ENCODE assay signal across 8 cellular contexts in genomic region chr5:82277613-82277986, GRCh38. TPM values are rescaled to one million over a fixed set of nuclear protein-coding genes. Genes with fewer than 3 reads are reported as not detected.
DNase-seq lines count a peak whose midpoint lies in the region; ATAC-seq and TF ChIP-seq lines count a peak whose summit lies in the region.

No MANE protein-coding gene starts in this region.

- H3K4me3 ChIP-seq in cardiac muscle cell (peak overlapping the region; percentile 82), subcutaneous abdominal adipose tissue (ENCODE audit: low read depth in 1 of 5, low read length in 5 of 5) (peak overlapping the region; percentile 71 to 95 (median 94))

- no peaks in the 10 kb centered on the region for H3K9me3 Mint-ChIP-seq in immature natural killer cell

- H3K4me1 Mint-ChIP-seq in immature natural killer cell, result peaks cover 21 to 50% of the 10 kb centered on the region in 2 donors

- H3K36me3 ChIP-seq in cardiac muscle cell (peaks cover 19% of the 10 kb centered on the region), subcutaneous abdominal adipose tissue (ENCODE audit: control insufficient read depth in 5 of 5, insufficient read depth in 5 of 5, low read length in 5 of 5) (peaks cover 16 to 32% (median 27%) of the 10 kb centered on the region in 5 donors)

- H3K9me3 ChIP-seq in cardiac muscle cell (ENCODE audit: low read depth) (no peaks in the 10 kb centered on the region), subcutaneous abdominal adipose tissue (ENCODE audit: control insufficient read depth in 5 of 5, low read length in 5 of 5) (no peaks in the 10 kb centered on the region)

- intact Hi-C loops in left ventricle myocardium superior (cut with micrococcal nuclease), result no loop called here

- H3K9ac ChIP-seq in subcutaneous abdominal adipose tissue (ENCODE audit: low read length in 5 of 5), result peak overlapping the region; percentile 89 to 99 (median 96)

- peaks cover 13 to 27% (median 14%) of the 10 kb centered on the region in 3 donors for H3K36me3 Mint-ChIP-seq in immature natural killer cell

- H3K27me3 ChIP-seq in cardiac muscle cell, result no peaks in the 10 kb centered on the region
- H3K27me3 ChIP-seq in subcutaneous abdominal adipose tissue (ENCODE audit: control insufficient read depth in 5 of 5, insufficient read depth in 4 of 5, low read length in 5 of 5), result no peaks in the 10 kb centered on the region

- H3K27ac Mint-ChIP-seq in immature natural killer cell, result peak overlapping the region; percentile 90 to 99 (median 96)

- H3K4me3 Mint-ChIP-seq in immature natural killer cell, result peak overlapping the region; percentile 93 to 100 (median 98)

- ATAC-seq in left ventricle myocardium superior (no peak), HG03097 (IDR thresholded peaks at IDR 0.05; ENCODE audit: low FRiP score, unreplicated experiment) (no peak)

- no peak for TF ChIP-seq CTCF in cardiac muscle cell (IDR thresholded peaks at IDR 0.05; ENCODE audit: low read depth, low read length)

- H3K4me1 ChIP-seq in cardiac muscle cell (ENCODE audit: low read depth) (peaks cover 5% of the 10 kb centered on the region), subcutaneous abdominal adipose tissue (ENCODE audit: control insufficient read depth in 5 of 5, insufficient read depth in 5 of 5, low read length in 5 of 5) (peaks cover 0 to 24% (median 23%) of the 10 kb centered on the region in 5 donors)

- H3K27me3 Mint-ChIP-seq in immature natural killer cell (ENCODE audit: low read depth in 3 of 3), result peaks cover 5 to 17% (median 9%) of the 10 kb centered on the region in 3 donors

- no peak for DNase-seq in cardiac muscle cell (ENCODE audit: low read depth in 1 of 2, low spot score in 1 of 2)
- no peak for DNase-seq in left ventricle myocardium superior
- DNase-seq in activated naive CD4-positive, alpha-beta T cell treated with anti-CD3 and anti-CD28 coated beads, Interleukin-2, amount 50 U/mL, for 16 hours, result peak; percentile 24
- DNase-seq in immature natural killer cell, result peak in 1 of 3 donors; percentile 6
- no peak for DNase-seq in NOMO-1 treated with DMSO at 0.1 percent for 48 hours (lab: John Stamatoyannopoulos, UW; ENCODE audit: unreplicated experiment)
- no peak for DNase-seq in DMS153 treated with DMSO at 0.1 percent for 48 hours (lab: John Stamatoyannopoulos, UW; ENCODE audit: unreplicated experiment)

- H3K27ac ChIP-seq in cardiac muscle cell (peak overlapping the region; percentile 82), subcutaneous abdominal adipose tissue (ENCODE audit: low read depth, low read length) (peak overlapping the region; percentile 86)

RNA-seq across cellular contexts. Expression of gene RPS23, which starts 0.6 kb away (rescaled TPM):
- total RNA-seq in cardiac muscle cell (1,239 and 1,612 TPM in 2 replicates), left ventricle myocardium superior (1,163 TPM)
- polyA plus RNA-seq in cardiac muscle cell (702 and 842 TPM in 2 replicates), immature natural killer cell (1,000 to 10,000 TPM; 1,212 to 1,948 (median 1,346) TPM)
